ENCODE assay signal across 29 cellular contexts in genomic region chr4:136740326-136740725, GRCh38.
"Had no signal": no experiment of that assay in that cellular context is flagged by ENCODE, and none has a peak within 500 bp of the region (broad histone marks: within the 10 kb centered on the region; RNA-seq: fewer than 3 reads in every experiment).

No MANE protein-coding gene starts in this region.

- ATAC-seq: activated CD4-positive, alpha-beta T cell treated with anti-CD3 and anti-CD28 coated beads for 36 hours; activated CD8-positive, alpha-beta memory T cell treated with anti-CD3 and anti-CD28 coated beads, Interleukin-2, amount 10 ng/mL, durations not matched to agents 7 days and 5 days; activated CD8-positive, alpha-beta T cell treated with anti-CD3 and anti-CD28 coated beads, Interleukin-2, amount 10 ng/mL, durations not matched to agents 7 days and 5 days; activated naive CD8-positive, alpha-beta T cell treated with anti-CD3 and anti-CD28 coated beads, Interleukin-2, amount 50 U/mL, for 24 hours; esophagus mucosa; gastrocnemius medialis; heart right ventricle; T-helper 17 cell had no signal

- H3K36me3 ChIP-seq: adrenal gland, ascending aorta, breast epithelium, cardiac muscle cell, gastrocnemius medialis, heart right ventricle had no signal

- H3K9me3 ChIP-seq: adrenal gland, ascending aorta had no signal

- DNase-seq: activated CD4-positive, alpha-beta memory T cell treated with anti-CD3 and anti-CD28 coated beads for 36 hours; activated CD4-positive, alpha-beta T cell treated with anti-CD3 and anti-CD28 coated beads for 36 hours; activated CD4-positive, alpha-beta T cell treated with anti-CD3 and anti-CD28 coated beads, Interleukin-2, amount 10 ng/mL, durations not matched to agents 24 days and 14 days; activated CD4-positive, CD25-positive, alpha-beta regulatory T cell; activated CD4-positive, CD25-positive, alpha-beta regulatory T cell treated with anti-CD3 and anti-CD28 coated beads, Interleukin-2, amount 50 U/mL, for 72 hours; activated CD8-positive, alpha-beta memory T cell treated with anti-CD3 and anti-CD28 coated beads, Interleukin-2, amount 10 ng/mL, durations not matched to agents 7 days and 5 days; activated CD8-positive, alpha-beta memory T cell treated with anti-CD3 and anti-CD28 coated beads, Interleukin-2, amount 50 U/mL, for 4 hours; activated CD8-positive, alpha-beta T cell treated with anti-CD3 and anti-CD28 coated beads, Interleukin-2, amount 10 ng/mL, durations not matched to agents 7 days and 5 days; activated effector memory CD4-positive, alpha-beta T cell treated with anti-CD3 and anti-CD28 coated beads, Interleukin-2, amount 50 U/mL, for 16 hours; activated naive CD4-positive, alpha-beta T cell treated with anti-CD3 and anti-CD28 coated beads for 36 hours; activated naive CD8-positive, alpha-beta T cell treated with anti-CD3 and anti-CD28 coated beads for 36 hours; activated naive CD8-positive, alpha-beta T cell treated with anti-CD3 and anti-CD28 coated beads, Interleukin-2, amount 50 U/mL, for 24 hours; activated T-cell treated with anti-CD3 and anti-CD28 coated beads, Interleukin-2, amount 50 U/mL, for 1 hour; activated T-cell treated with anti-CD3 and anti-CD28 coated beads, Interleukin-2, amount 50 U/mL, for 48 hours; adrenal gland; amygdala; cortex of kidney; effector memory CD4-positive, alpha-beta T cell; endodermal cell; foreskin fibroblast; gastrocnemius medialis; heart right ventricle; T-helper 1 cell; T-helper 17 cell; T1000 had no signal

- H3K4me1 ChIP-seq: adrenal gland, ascending aorta, breast epithelium, gastrocnemius medialis, heart right ventricle had no signal

- H3K27ac ChIP-seq: adrenal gland, ascending aorta, breast epithelium, cardiac muscle cell, gastrocnemius medialis, heart right ventricle had no signal

- H3K4me3 ChIP-seq: adrenal gland, ascending aorta, breast epithelium, cardiac muscle cell, gastrocnemius medialis, heart right ventricle had no signal

- H3K27me3 ChIP-seq: adrenal gland, ascending aorta, breast epithelium, cardiac muscle cell, gastrocnemius medialis, heart right ventricle had no signal
